Comparison of ENCODE assay signal across 13 cellular contexts in genomic region chr5:74241751-74242140, GRCh38.
DNase-seq lines count a peak whose midpoint lies in the region; ATAC-seq and TF ChIP-seq lines count a peak whose summit lies in the region.
"Had no signal": no experiment of that assay in that cellular context is flagged by ENCODE, and none has a peak within 500 bp of the region (broad histone marks: within the 10 kb centered on the region; RNA-seq: fewer than 3 reads in every experiment).

No MANE protein-coding gene starts in this region.

- ATAC-seq in mucosa of descending colon, result peak; percentile 40

- intact Hi-C loops in breast epithelium (cut with DNase I; ENCODE audit: low total_unique reads), result no loop called here
- intact Hi-C loops in mucosa of descending colon (cut with DNase I, micrococcal nuclease), result no loop called here

- H3K4me3 ChIP-seq in breast epithelium (no peak overlapping the region), mucosa of descending colon (no peak overlapping the region), BE2C (ENCODE audit: low read depth, low read length) (no peak overlapping the region)
- H3K4me3 ChIP-seq: adrenal gland, BLaER1, lung, ovary had no signal

- H3K27ac ChIP-seq in breast epithelium, result peak overlapping the region; percentile 45 to 80
- H3K27ac ChIP-seq: adrenal gland, BLaER1, ovary had no signal

- H3K27me3 ChIP-seq in breast epithelium (no peaks in the 10 kb centered on the region), BE2C (no peaks in the 10 kb centered on the region)
- H3K27me3 ChIP-seq: adrenal gland, BLaER1, ovary had no signal

- H3K36me3 ChIP-seq in breast epithelium, result no peaks in the 10 kb centered on the region
- H3K36me3 ChIP-seq in mucosa of descending colon (ENCODE audit: low read depth), result no peaks in the 10 kb centered on the region
- H3K36me3 ChIP-seq in BE2C, result no peaks in the 10 kb centered on the region
- H3K36me3 ChIP-seq: adrenal gland, BLaER1, ovary had no signal

- TF ChIP-seq CTCF in breast epithelium (IDR thresholded peaks at IDR 0.05) (no peak), mucosa of descending colon (IDR thresholded peaks at IDR 0.05) (no peak), BE2C (IDR thresholded peaks at IDR 0.05; ENCODE audit: low read depth, low read length) (no peak)

- H3K9me3 ChIP-seq in breast epithelium, result no peaks in the 10 kb centered on the region
- H3K9me3 ChIP-seq in mucosa of descending colon, result no peaks in the 10 kb centered on the region
- no peaks in the 10 kb centered on the region for H3K9me3 ChIP-seq in BE2C
- H3K9me3 ChIP-seq: adrenal gland, BLaER1, ovary had no signal

- peak; percentile 66 for DNase-seq in ELF-1 (ENCODE audit: low read depth, low spot score)
- DNase-seq in M059J (ENCODE audit: low read depth), result peak; percentile 98
- peak in 1 of 2 donors; percentile 63 for DNase-seq in breast epithelium (ENCODE audit: low spot score in 2 of 2)
- DNase-seq in mucosa of descending colon, result no peak
- DNase-seq in cerebellum (ENCODE audit: low spot score), result no peak
- DNase-seq in superior temporal gyrus (ENCODE audit: extremely low spot score), result no peak
- DNase-seq in BE2C, result no peak
- no peak for DNase-seq in NCI-H524 (lab: John Stamatoyannopoulos, UW)
- DNase-seq: NCI-H2081 treated with DMSO at 0.1 percent for 48 hours, ovary had no signal

- TF ChIP-seq POLR2A in breast epithelium (IDR thresholded peaks at IDR 0.05), result no peak

- H3K4me1 ChIP-seq in breast epithelium (peaks cover 0 to 4% of the 10 kb centered on the region in 2 donors), mucosa of descending colon (ENCODE audit: low read depth) (no peaks in the 10 kb centered on the region), BE2C (no peaks in the 10 kb centered on the region)
- H3K4me1 ChIP-seq: BLaER1 had no signal

Comparison
In these comparisons a context has a peak if more than half of its experiments do, and no peak if none do; other contexts are left out.
1. DNase-seq: peak in ELF-1 (single experiment) and M059J (single experiment); none in mucosa of descending colon (0 of 3), cerebellum (single experiment), superior temporal gyrus (single experiment), BE2C (single experiment) and NCI-H524 (0 of 2).